In the genomic region with DNA sequence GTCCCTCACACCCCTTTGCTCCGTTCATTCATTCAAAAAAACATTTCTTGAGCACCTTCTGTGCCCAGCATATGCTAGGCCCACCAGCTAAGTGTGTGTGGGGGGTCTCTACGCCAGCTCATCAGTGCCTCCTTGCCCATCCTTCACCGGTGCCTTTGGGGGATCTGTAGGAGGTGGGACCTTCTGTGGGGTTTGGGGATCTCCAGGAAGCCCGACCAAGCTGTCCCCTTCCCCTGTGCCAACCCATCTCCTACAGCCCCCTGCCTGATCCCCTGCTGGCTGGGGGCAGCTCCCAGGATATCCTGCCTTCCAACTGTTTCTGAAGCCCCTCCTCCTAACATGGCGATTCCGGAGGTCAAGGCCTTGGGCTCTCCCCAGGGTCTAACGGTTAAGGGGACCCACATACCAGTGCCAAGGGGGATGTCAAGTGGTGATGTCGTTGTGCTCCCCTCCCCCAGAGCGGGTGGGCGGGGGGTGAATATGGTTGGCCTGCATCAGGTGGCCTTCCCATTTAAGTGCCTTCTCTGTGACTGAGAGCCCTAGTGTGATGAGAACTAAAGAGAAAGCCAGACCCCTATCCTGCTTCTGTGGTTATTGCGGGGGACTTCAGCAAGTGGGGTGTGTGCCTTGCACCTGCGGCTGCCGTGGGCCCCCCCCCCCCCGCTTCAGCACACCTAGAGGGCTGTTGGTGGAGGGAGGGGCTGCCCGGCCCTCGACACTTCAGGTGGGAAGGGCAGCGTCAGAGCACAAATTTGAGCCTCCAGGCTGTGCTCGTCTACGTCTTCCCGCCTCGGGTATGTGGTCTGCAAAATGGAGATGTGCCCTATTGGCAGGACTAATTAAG, we compare ENCODE assay signal across 1 cellular context.
TF ChIP-seq lines count a peak whose summit lies in the region.

No MANE protein-coding gene starts in this region.

TF ChIP-seq in HepG2, 621 proteins besides CTCF, POLR2A, EP300 and RAD21 (continued from another document and continues in another):
- TF ChIP-seq TMF1 (CRISPR knock-in tag; IDR thresholded peaks at IDR 0.05; ENCODE audit: low read depth) (peak; percentile 78; the same call in 1 of the 2 replicates), THAP9 (CRISPR knock-in tag; IDR thresholded peaks at IDR 0.05; ENCODE audit: borderline replicate concordance) (peak; percentile 75; the same call in 1 of the 2 replicates), ZNF775 (CRISPR knock-in tag; IDR thresholded peaks at IDR 0.05; ENCODE audit: borderline replicate concordance) (no peak), MEIS1 (CRISPR knock-in tag; IDR thresholded peaks at IDR 0.05; ENCODE audit: borderline replicate concordance) (peak; percentile 79; the same call in 1 of the 2 replicates), DZIP1 (CRISPR knock-in tag; IDR thresholded peaks at IDR 0.05) (no peak), ZFP62 (CRISPR knock-in tag; IDR thresholded peaks at IDR 0.05) (no peak), ZNF224 (CRISPR knock-in tag; IDR thresholded peaks at IDR 0.05) (no peak), ZNF75D (CRISPR knock-in tag; IDR thresholded peaks at IDR 0.05; ENCODE audit: borderline replicate concordance) (0 out of 2 replicates have a peak, but pooled peaks have one; percentile 38), ZNF878 (CRISPR knock-in tag; IDR thresholded peaks at IDR 0.05) (peak; percentile 67; the same call in 1 of the 2 replicates), EED (CRISPR knock-in tag; IDR thresholded peaks at IDR 0.05) (no peak), CSRNP1 (CRISPR knock-in tag; IDR thresholded peaks at IDR 0.05) (peak; percentile 62; the same call in 1 of the 2 replicates), EEA1 (CRISPR knock-in tag; IDR thresholded peaks at IDR 0.05; ENCODE audit: borderline replicate concordance) (peak; percentile 83; the same call in 1 of the 2 replicates), ZNF564 (CRISPR knock-in tag; IDR thresholded peaks at IDR 0.05) (peak; percentile 68), FOSL2 (CRISPR knock-in tag; IDR thresholded peaks at IDR 0.05) (peak; percentile 8; the same call in 1 of the 2 replicates), MAX (IDR thresholded peaks at IDR 0.05) (no peak), NR2F6 (IDR thresholded peaks at IDR 0.05) (peak; percentile 85), NR2F6 (CRISPR knock-in tag; IDR thresholded peaks at IDR 0.05) (peak; percentile 85), TFAP4 (IDR thresholded peaks at IDR 0.05; ENCODE audit: borderline replicate concordance, low read depth) (peak; percentile 10; the same call in 1 of the 2 replicates), MTF1 (CRISPR knock-in tag; IDR thresholded peaks at IDR 0.05) (no peak)
- TF ChIP-seq, protein P1, sequence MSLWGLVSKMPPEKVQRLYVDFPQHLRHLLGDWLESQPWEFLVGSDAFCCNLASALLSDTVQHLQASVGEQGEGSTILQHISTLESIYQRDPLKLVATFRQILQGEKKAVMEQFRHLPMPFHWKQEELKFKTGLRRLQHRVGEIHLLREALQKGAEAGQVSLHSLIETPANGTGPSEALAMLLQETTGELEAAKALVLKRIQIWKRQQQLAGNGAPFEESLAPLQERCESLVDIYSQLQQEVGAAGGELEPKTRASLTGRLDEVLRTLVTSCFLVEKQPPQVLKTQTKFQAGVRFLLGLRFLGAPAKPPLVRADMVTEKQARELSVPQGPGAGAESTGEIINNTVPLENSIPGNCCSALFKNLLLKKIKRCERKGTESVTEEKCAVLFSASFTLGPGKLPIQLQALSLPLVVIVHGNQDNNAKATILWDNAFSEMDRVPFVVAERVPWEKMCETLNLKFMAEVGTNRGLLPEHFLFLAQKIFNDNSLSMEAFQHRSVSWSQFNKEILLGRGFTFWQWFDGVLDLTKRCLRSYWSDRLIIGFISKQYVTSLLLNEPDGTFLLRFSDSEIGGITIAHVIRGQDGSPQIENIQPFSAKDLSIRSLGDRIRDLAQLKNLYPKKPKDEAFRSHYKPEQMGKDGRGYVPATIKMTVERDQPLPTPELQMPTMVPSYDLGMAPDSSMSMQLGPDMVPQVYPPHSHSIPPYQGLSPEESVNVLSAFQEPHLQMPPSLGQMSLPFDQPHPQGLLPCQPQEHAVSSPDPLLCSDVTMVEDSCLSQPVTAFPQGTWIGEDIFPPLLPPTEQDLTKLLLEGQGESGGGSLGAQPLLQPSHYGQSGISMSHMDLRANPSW (CRISPR knock-in tag; IDR thresholded peaks at IDR 0.05; ENCODE audit: borderline replicate concordance), result peak; percentile 54; the same call in 1 of the 2 replicates
- TF ChIP-seq, protein P2, sequence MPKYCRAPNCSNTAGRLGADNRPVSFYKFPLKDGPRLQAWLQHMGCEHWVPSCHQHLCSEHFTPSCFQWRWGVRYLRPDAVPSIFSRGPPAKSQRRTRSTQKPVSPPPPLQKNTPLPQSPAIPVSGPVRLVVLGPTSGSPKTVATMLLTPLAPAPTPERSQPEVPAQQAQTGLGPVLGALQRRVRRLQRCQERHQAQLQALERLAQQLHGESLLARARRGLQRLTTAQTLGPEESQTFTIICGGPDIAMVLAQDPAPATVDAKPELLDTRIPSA (CRISPR knock-in tag; IDR thresholded peaks at IDR 0.05; ENCODE audit: borderline replicate concordance), result no peak
- TF ChIP-seq, protein P3, sequence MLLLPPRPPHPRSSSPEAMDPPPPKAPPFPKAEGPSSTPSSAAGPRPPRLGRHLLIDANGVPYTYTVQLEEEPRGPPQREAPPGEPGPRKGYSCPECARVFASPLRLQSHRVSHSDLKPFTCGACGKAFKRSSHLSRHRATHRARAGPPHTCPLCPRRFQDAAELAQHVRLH (CRISPR knock-in tag; IDR thresholded peaks at IDR 0.05; ENCODE audit: borderline replicate concordance, low read depth), result 0 out of 2 replicates have a peak, but pooled peaks have one; percentile 8
- TF ChIP-seq, protein P4, sequence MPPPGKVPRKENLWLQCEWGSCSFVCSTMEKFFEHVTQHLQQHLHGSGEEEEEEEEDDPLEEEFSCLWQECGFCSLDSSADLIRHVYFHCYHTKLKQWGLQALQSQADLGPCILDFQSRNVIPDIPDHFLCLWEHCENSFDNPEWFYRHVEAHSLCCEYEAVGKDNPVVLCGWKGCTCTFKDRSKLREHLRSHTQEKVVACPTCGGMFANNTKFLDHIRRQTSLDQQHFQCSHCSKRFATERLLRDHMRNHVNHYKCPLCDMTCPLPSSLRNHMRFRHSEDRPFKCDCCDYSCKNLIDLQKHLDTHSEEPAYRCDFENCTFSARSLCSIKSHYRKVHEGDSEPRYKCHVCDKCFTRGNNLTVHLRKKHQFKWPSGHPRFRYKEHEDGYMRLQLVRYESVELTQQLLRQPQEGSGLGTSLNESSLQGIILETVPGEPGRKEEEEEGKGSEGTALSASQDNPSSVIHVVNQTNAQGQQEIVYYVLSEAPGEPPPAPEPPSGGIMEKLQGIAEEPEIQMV (CRISPR knock-in tag; IDR thresholded peaks at IDR 0.05; ENCODE audit: low read depth), result peak; percentile 81
- TF ChIP-seq, protein P5, sequence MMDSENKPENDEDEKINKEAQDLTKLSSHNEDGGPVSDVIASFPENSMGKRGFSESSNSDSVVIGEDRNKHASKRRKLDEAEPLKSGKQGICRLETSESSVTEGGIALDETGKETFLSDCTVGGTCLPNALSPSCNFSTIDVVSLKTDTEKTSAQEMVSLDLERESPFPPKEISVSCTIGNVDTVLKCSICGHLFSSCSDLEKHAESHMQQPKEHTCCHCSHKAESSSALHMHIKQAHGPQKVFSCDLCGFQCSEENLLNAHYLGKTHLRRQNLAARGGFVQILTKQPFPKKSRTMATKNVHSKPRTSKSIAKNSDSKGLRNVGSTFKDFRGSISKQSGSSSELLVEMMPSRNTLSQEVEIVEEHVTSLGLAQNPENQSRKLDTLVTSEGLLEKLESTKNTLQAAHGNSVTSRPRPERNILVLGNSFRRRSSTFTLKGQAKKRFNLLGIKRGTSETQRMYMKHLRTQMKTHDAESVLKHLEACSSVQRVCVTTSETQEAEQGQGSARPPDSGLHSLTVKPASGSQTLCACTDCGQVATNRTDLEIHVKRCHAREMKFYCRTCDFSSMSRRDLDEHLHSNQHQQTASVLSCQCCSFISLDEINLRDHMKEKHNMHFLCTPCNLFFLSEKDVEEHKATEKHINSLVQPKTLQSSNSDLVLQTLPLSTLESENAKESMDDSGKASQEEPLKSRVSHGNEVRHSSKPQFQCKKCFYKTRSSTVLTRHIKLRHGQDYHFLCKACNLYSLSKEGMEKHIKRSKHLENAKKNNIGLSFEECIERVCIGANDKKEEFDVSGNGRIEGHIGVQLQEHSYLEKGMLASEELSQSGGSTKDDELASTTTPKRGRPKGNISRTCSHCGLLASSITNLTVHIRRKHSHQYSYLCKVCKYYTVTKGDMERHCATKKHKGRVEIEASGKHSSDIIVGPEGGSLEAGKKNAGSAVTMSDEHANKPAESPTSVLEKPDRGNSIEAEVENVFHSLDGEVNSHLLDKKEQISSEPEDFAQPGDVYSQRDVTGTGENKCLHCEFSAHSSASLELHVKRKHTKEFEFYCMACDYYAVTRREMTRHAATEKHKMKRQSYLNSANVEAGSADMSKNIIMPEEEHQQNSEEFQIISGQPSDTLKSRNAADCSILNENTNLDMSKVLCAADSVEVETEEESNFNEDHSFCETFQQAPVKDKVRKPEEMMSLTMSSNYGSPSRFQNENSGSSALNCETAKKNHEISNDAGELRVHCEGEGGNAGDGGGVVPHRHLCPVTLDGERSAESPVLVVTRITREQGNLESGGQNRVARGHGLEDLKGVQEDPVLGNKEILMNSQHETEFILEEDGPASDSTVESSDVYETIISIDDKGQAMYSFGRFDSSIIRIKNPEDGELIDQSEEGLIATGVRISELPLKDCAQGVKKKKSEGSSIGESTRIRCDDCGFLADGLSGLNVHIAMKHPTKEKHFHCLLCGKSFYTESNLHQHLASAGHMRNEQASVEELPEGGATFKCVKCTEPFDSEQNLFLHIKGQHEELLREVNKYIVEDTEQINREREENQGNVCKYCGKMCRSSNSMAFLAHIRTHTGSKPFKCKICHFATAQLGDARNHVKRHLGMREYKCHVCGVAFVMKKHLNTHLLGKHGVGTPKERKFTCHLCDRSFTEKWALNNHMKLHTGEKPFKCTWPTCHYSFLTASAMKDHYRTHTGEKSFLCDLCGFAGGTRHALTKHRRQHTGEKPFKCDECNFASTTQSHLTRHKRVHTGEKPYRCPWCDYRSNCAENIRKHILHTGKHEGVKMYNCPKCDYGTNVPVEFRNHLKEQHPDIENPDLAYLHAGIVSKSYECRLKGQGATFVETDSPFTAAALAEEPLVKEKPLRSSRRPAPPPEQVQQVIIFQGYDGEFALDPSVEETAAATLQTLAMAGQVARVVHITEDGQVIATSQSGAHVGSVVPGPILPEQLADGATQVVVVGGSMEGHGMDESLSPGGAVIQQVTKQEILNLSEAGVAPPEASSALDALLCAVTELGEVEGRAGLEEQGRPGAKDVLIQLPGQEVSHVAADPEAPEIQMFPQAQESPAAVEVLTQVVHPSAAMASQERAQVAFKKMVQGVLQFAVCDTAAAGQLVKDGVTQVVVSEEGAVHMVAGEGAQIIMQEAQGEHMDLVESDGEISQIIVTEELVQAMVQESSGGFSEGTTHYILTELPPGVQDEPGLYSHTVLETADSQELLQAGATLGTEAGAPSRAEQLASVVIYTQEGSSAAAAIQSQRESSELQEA (CRISPR knock-in tag; IDR thresholded peaks at IDR 0.05; ENCODE audit: not compliant biosample characterization), result peak; percentile 90
